ENCODE assay signal across 19 cellular contexts in the genomic region with DNA sequence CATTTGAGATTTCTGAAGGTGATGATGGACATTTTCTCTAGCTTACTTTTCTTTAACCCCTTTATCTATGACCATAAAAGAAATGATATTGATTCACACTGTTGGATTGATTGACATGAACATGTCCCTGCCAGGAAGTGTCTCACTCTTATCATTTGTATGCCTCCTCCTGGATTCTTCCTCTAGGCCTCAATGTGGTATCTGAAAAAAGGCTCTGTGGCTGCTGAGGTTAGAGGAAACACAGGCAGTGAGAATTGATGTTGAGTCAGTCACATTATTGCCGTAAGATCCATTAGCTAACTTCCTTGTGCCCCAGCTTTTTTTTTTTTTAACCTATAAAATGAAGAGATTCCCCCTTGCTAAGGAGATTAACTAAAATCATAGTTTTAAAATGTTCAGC. TPM values are rescaled to one million over a fixed set of nuclear protein-coding genes. Genes with fewer than 3 reads are reported as not detected.
DNase-seq lines count a peak whose midpoint lies in the region; ATAC-seq and TF ChIP-seq lines count a peak whose summit lies in the region.
"Had no signal": no experiment of that assay in that cellular context is flagged by ENCODE, and none has a peak within 500 bp of the region (broad histone marks: within the 10 kb centered on the region; RNA-seq: fewer than 3 reads in every experiment).

No MANE protein-coding gene starts in this region.

- no peak for TF ChIP-seq CTCF in choroid plexus epithelial cell (conservative IDR thresholded peaks at IDR 0.05; ENCODE audit: low read depth, low read length)
- TF ChIP-seq CTCF in neural crest cell (conservative IDR thresholded peaks at IDR 0.05): no peak

- H3K27ac Mint-ChIP-seq in neural crest cell (ENCODE audit: unreplicated experiment): no peak overlapping the region
- H3K27ac Mint-ChIP-seq: CD8-positive, alpha-beta memory T cell; nephron had no signal

- DNase-seq in GM03348 (ENCODE audit: low spot score) (peak; percentile 10), NOMO-1 treated with DMSO at 0.1 percent for 48 hours (lab: John Stamatoyannopoulos, UW; ENCODE audit: unreplicated experiment) (peak; percentile 44), choroid plexus epithelial cell (ENCODE audit: low read depth) (peak; percentile 64), neural crest cell (ENCODE audit: low read depth, low spot score) (no peak), NCI-H1417 (lab: John Stamatoyannopoulos, UW) (no peak), activated T-cell treated with anti-CD3 and anti-CD28 coated beads for 4 hours (no peak)
- DNase-seq: activated naive CD4-positive, alpha-beta T cell treated with anti-CD3 and anti-CD28 coated beads, Interleukin-2, amount 50 U/mL, for 16 hours; CD8-positive, alpha-beta memory T cell; central memory CD4-positive, alpha-beta T cell; hippocampal formation; IMR-90; left ventricle myocardium superior; NCI-H2029 treated with DMSO at 0.1 percent for 48 hours; NCI-H82; SJCRH30; stimulated activated CD4-positive, alpha-beta T cell treated with anti-CD3 and anti-CD28 coated beads, Interleukin-4, amount 100 ng/mL, for 24 hours; upper lobe of left lung had no signal

- no peaks in the 10 kb centered on the region for H3K36me3 Mint-ChIP-seq in neural crest cell (ENCODE audit: low read depth)
- H3K36me3 Mint-ChIP-seq: CD8-positive, alpha-beta memory T cell had no signal

- H3K9me3 Mint-ChIP-seq in neural crest cell: no peaks in the 10 kb centered on the region
- H3K9me3 Mint-ChIP-seq: nephron had no signal

- peaks cover 9% of the 10 kb centered on the region for H3K27me3 Mint-ChIP-seq in neural crest cell (ENCODE audit: low read depth)
- H3K27me3 Mint-ChIP-seq: CD8-positive, alpha-beta memory T cell had no signal

- peak overlapping the region; percentile 6 for H3K4me3 Mint-ChIP-seq in neural crest cell
- H3K4me3 Mint-ChIP-seq: CD8-positive, alpha-beta memory T cell; nephron had no signal

- no peaks in the 10 kb centered on the region for H3K4me1 Mint-ChIP-seq in neural crest cell
- H3K4me1 Mint-ChIP-seq: CD8-positive, alpha-beta memory T cell; nephron had no signal

- ATAC-seq in HG03439 (IDR thresholded peaks at IDR 0.05; ENCODE audit: unreplicated experiment): no peak
- ATAC-seq: left ventricle myocardium superior had no signal

- no peak overlapping the region for H3K4me3 ChIP-seq in choroid plexus epithelial cell (ENCODE audit: low read depth, low read length)
- H3K4me3 ChIP-seq: SJCRH30, upper lobe of left lung had no signal

RNA-seq across cellular contexts. Expression of a gene that starts 8.0 kb away (rescaled TPM):
- 0.65 and 0.77 TPM in 2 replicates for total RNA-seq in neural crest cell
- total RNA-seq: CD8-positive, alpha-beta memory T cell; SJCRH30 had no signal

Comparison
In these comparisons a context has a peak if more than half of its experiments do, and no peak if none do; other contexts are left out.
1. DNase-seq: peak in GM03348 (single experiment), NOMO-1 treated with DMSO at 0.1 percent for 48 hours (single experiment) and choroid plexus epithelial cell (single experiment); none in neural crest cell (single experiment), NCI-H1417 (0 of 3) and activated T-cell treated with anti-CD3 and anti-CD28 coated beads for 4 hours (single experiment).